Comparison of ENCODE assay signal across 8 cellular contexts in the genomic region with DNA sequence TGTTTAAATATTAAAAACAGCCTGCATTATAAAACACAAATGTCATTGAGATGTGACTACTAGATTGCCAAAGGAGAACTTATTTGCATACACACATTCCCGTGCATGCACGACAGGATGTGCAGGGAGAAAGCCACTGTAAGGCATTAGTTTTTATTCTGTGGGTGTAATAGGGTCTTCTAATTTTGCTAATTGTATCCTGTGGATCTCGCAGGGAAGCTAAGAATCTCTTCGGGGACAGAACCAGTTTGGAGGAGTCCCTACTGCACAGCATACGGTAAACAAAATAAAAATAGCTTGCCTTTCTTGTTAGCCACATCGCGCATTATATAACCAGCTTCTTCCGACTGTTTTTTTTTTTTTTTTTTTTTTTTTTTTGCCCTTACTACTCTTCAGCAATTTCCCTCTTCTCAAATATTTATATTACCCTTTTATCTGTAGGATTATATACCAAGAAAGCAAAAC. TPM values are rescaled to one million over a fixed set of nuclear protein-coding genes. Genes with fewer than 3 reads are reported as not detected.
DNase-seq lines count a peak whose midpoint lies in the region; ATAC-seq and TF ChIP-seq lines count a peak whose summit lies in the region.

No MANE protein-coding gene starts in this region.

- peak in 1 of 4 donors; percentile 15 for ATAC-seq in heart left ventricle
- no peak for ATAC-seq in Right ventricle myocardium superior (ENCODE audit: poor library complexity)
- ATAC-seq in WTC11 = no peak
- ATAC-seq in GM21825 (IDR thresholded peaks at IDR 0.05; ENCODE audit: unreplicated experiment) = no peak

- TF ChIP-seq POLR2A in heart left ventricle (IDR thresholded peaks at IDR 0.05) = no peak

- CTCF ChIA-PET in WTC11 (lab: Charles Lee) = interaction anchor here (1.2 to 3.0 kb wide), 6 partner anchors 12 to 473 kb away, joined by 3 to 14 read pairs (median 6); no protein-coding TSS in a partner anchor

- 0 to 1% (median 1%) methylated on average over 8 of the region's 8 CpGs for WGBS in heart left ventricle, 4 donors

- POLR2A ChIA-PET in WTC11 (lab: Charles Lee) = no interaction called here

- TF ChIP-seq CTCF in heart left ventricle (IDR thresholded peaks at IDR 0.05) (no peak), WTC11 (IDR thresholded peaks at IDR 0.05) (no peak), glutamatergic neuron (IDR thresholded peaks at IDR 0.05; ENCODE audit: partially characterized antibody, unreplicated experiment) (no peak)

- H3K4me1 ChIP-seq in heart left ventricle = peaks cover 3 to 65% (median 47%) of the 10 kb centered on the region in 12 donors

- H3K36me3 ChIP-seq in heart left ventricle = no peaks in the 10 kb centered on the region

- H3K9me3 ChIP-seq in heart left ventricle = no peaks in the 10 kb centered on the region

- H3K4me3 Mint-ChIP-seq in WTC11 (peak overlapping the region; percentile 87), glutamatergic neuron (ENCODE audit: unreplicated experiment) (peak overlapping the region; percentile 93)

- H3K27ac ChIP-seq in heart left ventricle = peak overlapping the region; percentile 93 to 100 (median 98)

- H3K27ac Mint-ChIP-seq in WTC11 = no peak overlapping the region
- H3K27ac Mint-ChIP-seq in glutamatergic neuron (ENCODE audit: unreplicated experiment) = peak overlapping the region; percentile 23

- intact Hi-C loops in heart left ventricle (cut with DNase I) (loop anchor here in 1 of 10 donors (5.0 kb wide), 1 partner anchor 102 kb away; no protein-coding TSS in a partner anchor), Right ventricle myocardium superior (cut with DNase I) (no loop called here)

- H3K27me3 Mint-ChIP-seq in WTC11 (ENCODE audit: low read depth) = peaks cover 26% of the 10 kb centered on the region
- H3K27me3 Mint-ChIP-seq in glutamatergic neuron (ENCODE audit: unreplicated experiment) = peaks cover 14% of the 10 kb centered on the region

- peak in 1 of 5 donors; percentile 27 for DNase-seq in heart left ventricle
- DNase-seq in Right ventricle myocardium superior = no peak
- no peak for DNase-seq in WTC11 (ENCODE audit: low spot score)
- DNase-seq in glutamatergic neuron = no peak
- peak; percentile 40 for DNase-seq in renal cortical epithelial cell (ENCODE audit: low read depth)
- no peak for DNase-seq in DMS79 (lab: John Stamatoyannopoulos, UW)
- DNase-seq in ureter (ENCODE audit: low spot score) = no peak

- H3K9me3 Mint-ChIP-seq in WTC11 (no peaks in the 10 kb centered on the region), glutamatergic neuron (ENCODE audit: unreplicated experiment) (peaks cover 13% of the 10 kb centered on the region)

- H3K36me3 Mint-ChIP-seq in WTC11 = no peaks in the 10 kb centered on the region
- no peaks in the 10 kb centered on the region for H3K36me3 Mint-ChIP-seq in glutamatergic neuron (ENCODE audit: unreplicated experiment)

- H3K4me3 ChIP-seq in heart left ventricle = peak overlapping the region; percentile 67 to 99 (median 89)

- H3K4me1 Mint-ChIP-seq in WTC11 = peaks cover 40% of the 10 kb centered on the region
- H3K4me1 Mint-ChIP-seq in glutamatergic neuron (ENCODE audit: low read depth, unreplicated experiment) = peaks cover 24% of the 10 kb centered on the region

- no peaks in the 10 kb centered on the region for H3K27me3 ChIP-seq in heart left ventricle

TF ChIP-seq in WTC11, 78 proteins besides CTCF, POLR2A, EP300 and RAD21:
- TF ChIP-seq SP1 (CRISPR knock-in tag; conservative IDR thresholded peaks at IDR 0.05) (no peak), EMX1 (CRISPR knock-in tag; IDR thresholded peaks at IDR 0.05) (no peak), SOX15 (CRISPR knock-in tag; IDR thresholded peaks at IDR 0.05) (no peak), SMAD4 (CRISPR knock-in tag; IDR thresholded peaks at IDR 0.05) (no peak), TEAD1 (CRISPR knock-in tag; IDR thresholded peaks at IDR 0.05) (no peak), GABPB1 (CRISPR knock-in tag; IDR thresholded peaks at IDR 0.05) (no peak)
- TF ChIP-seq, protein P1, sequence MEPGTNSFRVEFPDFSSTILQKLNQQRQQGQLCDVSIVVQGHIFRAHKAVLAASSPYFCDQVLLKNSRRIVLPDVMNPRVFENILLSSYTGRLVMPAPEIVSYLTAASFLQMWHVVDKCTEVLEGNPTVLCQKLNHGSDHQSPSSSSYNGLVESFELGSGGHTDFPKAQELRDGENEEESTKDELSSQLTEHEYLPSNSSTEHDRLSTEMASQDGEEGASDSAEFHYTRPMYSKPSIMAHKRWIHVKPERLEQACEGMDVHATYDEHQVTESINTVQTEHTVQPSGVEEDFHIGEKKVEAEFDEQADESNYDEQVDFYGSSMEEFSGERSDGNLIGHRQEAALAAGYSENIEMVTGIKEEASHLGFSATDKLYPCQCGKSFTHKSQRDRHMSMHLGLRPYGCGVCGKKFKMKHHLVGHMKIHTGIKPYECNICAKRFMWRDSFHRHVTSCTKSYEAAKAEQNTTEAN (CRISPR knock-in tag; IDR thresholded peaks at IDR 0.05) = no peak
- TF ChIP-seq, protein P2, sequence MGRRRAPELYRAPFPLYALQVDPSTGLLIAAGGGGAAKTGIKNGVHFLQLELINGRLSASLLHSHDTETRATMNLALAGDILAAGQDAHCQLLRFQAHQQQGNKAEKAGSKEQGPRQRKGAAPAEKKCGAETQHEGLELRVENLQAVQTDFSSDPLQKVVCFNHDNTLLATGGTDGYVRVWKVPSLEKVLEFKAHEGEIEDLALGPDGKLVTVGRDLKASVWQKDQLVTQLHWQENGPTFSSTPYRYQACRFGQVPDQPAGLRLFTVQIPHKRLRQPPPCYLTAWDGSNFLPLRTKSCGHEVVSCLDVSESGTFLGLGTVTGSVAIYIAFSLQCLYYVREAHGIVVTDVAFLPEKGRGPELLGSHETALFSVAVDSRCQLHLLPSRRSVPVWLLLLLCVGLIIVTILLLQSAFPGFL (CRISPR knock-in tag; IDR thresholded peaks at IDR 0.05; ENCODE audit: borderline replicate concordance) = no peak

RNA-seq across cellular contexts. Expression of a gene that starts 2.0 kb away (rescaled TPM):
- total RNA-seq in heart left ventricle (10 to 100 TPM; 32.7 to 51.8 (median 37.6) TPM), Right ventricle myocardium superior (36.1 TPM), WTC11 (2021) (7.5 to 8.8 TPM (median 8.1 TPM) in 3 replicates), glutamatergic neuron (ENCODE audit: unreplicated experiment) (15.5 TPM), renal cortical epithelial cell (14.4 and 27.2 TPM in 2 replicates), ureter (63.7 TPM)
- polyA plus RNA-seq in heart left ventricle = 10 to 100 TPM in 1 of 2 donors, 1 to 10 TPM in 1; 8.7 to 13.9 TPM
